15 cellular contexts compared by ENCODE assay signal in genomic region chr13:46617885-46618284, GRCh38.
DNase-seq lines count a peak whose midpoint lies in the region; ATAC-seq and TF ChIP-seq lines count a peak whose summit lies in the region.
"Had no signal": no experiment of that assay in that cellular context is flagged by ENCODE, and none has a peak within 500 bp of the region (broad histone marks: within the 10 kb centered on the region; RNA-seq: fewer than 3 reads in every experiment).

No MANE protein-coding gene starts in this region.

- no peak overlapping the region for H3K4me3 Mint-ChIP-seq in WTC11
- no peak overlapping the region for H3K4me3 Mint-ChIP-seq in HFFc6
- H3K4me3 Mint-ChIP-seq: GM23338 had no signal

- H3K27me3 ChIP-seq in DOHH2 (ENCODE audit: control insufficient read depth, low read length) (no peaks in the 10 kb centered on the region), muscle layer of duodenum (ENCODE audit: low read depth, low read length) (no peaks in the 10 kb centered on the region), transverse colon (no peaks in the 10 kb centered on the region), right cardiac atrium (ENCODE audit: control insufficient read depth, insufficient read depth) (no peaks in the 10 kb centered on the region)
- H3K27me3 ChIP-seq: BE2C had no signal

- H3K27me3 Mint-ChIP-seq in WTC11 (ENCODE audit: low read depth): no peaks in the 10 kb centered on the region
- H3K27me3 Mint-ChIP-seq in HFFc6 (ENCODE audit: insufficient read depth): peaks cover 2% of the 10 kb centered on the region; the same call in 1 of the 2 replicates

- CTCF ChIA-PET in WTC11 (lab: Charles Lee): interaction anchor here (1.4 kb wide), 1 partner anchor 103 kb away, joined by 3 read pairs; no protein-coding TSS in a partner anchor

- no peaks in the 10 kb centered on the region; the same call in 1 of the 2 replicates for H3F3A ChIP-seq in DOHH2 (ENCODE audit: control insufficient read depth, insufficient read depth)

- H3K27ac ChIP-seq in DOHH2 (ENCODE audit: low read depth, low read length) (no peak overlapping the region), muscle layer of duodenum (ENCODE audit: low read length) (peak overlapping the region; percentile 78), transverse colon (peak overlapping the region; percentile 77 to 84 (median 80)), right cardiac atrium (ENCODE audit: low read length) (no peak overlapping the region)

- intact Hi-C loops in transverse colon (cut with DNase I; ENCODE audit: low total_unique reads): loop anchor here (10.0 kb wide), 1 partner anchor 63 kb away; the partner anchor contains the start of gene LRCH1
- intact Hi-C loops in right cardiac atrium (cut with DNase I): loop anchor here in 1 of 4 donors (10.0 kb wide), 1 partner anchor 47 kb away; no protein-coding TSS in a partner anchor

- H3K4me1 ChIP-seq in DOHH2 (ENCODE audit: control insufficient read depth, low read length) (peaks cover 63% of the 10 kb centered on the region), muscle layer of duodenum (ENCODE audit: control insufficient read depth in 1 of 2, insufficient read depth in 2 of 2, low read length in 2 of 2) (peaks cover 24 to 58% of the 10 kb centered on the region in 2 donors), transverse colon (peaks cover 33 to 80% (median 45%) of the 10 kb centered on the region in 4 donors), right cardiac atrium (ENCODE audit: control insufficient read depth, insufficient read depth, low read length) (peaks cover 10% of the 10 kb centered on the region)

- no peaks in the 10 kb centered on the region for H3K36me3 ChIP-seq in DOHH2 (ENCODE audit: control insufficient read depth, low read length)
- no peaks in the 10 kb centered on the region for H3K36me3 ChIP-seq in muscle layer of duodenum (ENCODE audit: control insufficient read depth in 1 of 2, insufficient read depth in 2 of 2, low read length in 2 of 2)
- H3K36me3 ChIP-seq in transverse colon: no peaks in the 10 kb centered on the region
- H3K36me3 ChIP-seq: BE2C had no signal

- TF ChIP-seq CTCF in DOHH2 (IDR thresholded peaks at IDR 0.05; ENCODE audit: low read depth, low read length, poor library complexity, severe bottlenecking) (no peak), WTC11 (IDR thresholded peaks at IDR 0.05) (no peak), transverse colon (IDR thresholded peaks at IDR 0.05) (no peak), HFFc6 (IDR thresholded peaks at IDR 0.05) (no peak)

- H3K4me1 Mint-ChIP-seq in WTC11 (peaks cover 87% of the 10 kb centered on the region), HFFc6 (ENCODE audit: low read depth) (peaks cover 64% of the 10 kb centered on the region)

- in situ Hi-C loops in transverse colon (cut with MboI; ENCODE audit: low pct_ligation_motif_present in 1 of 4, low pct_unique_long_range_greater_than_20kb in 1 of 4, low sequenced_read_pairs in 3 of 4): no loop called here

- whole genome bisulfite sequencing in transverse colon (ENCODE audit: low coverage in 1 of 2), 2 donors: 86 to 93% methylated on average over 3 to 5 of the region's 5 CpGs
- WGBS in right cardiac atrium: 98% methylated on average over 5 of the region's 5 CpGs

- no peak for TF ChIP-seq POLR2A in transverse colon (IDR thresholded peaks at IDR 0.05)

- no peak for TF ChIP-seq EP300 in transverse colon (IDR thresholded peaks at IDR 0.05; ENCODE audit: low read depth)

- ATAC-seq in WTC11: no peak
- no peak for ATAC-seq in right cardiac atrium

- H3K4me2 ChIP-seq in DOHH2 (ENCODE audit: low read length): 0 out of 2 replicates have a peak overlapping the region, but pooled peaks have one; percentile 6
- H3K4me2 ChIP-seq: GM23338 had no signal

- H3K27ac Mint-ChIP-seq in WTC11 (peak overlapping the region; percentile 72; the same call in 1 of the 2 replicates), HFFc6 (no peak overlapping the region)
- H3K27ac Mint-ChIP-seq: GM23338 had no signal

- H3K9me3 ChIP-seq in DOHH2 (ENCODE audit: control insufficient read depth, insufficient read depth, low read length) (no peaks in the 10 kb centered on the region), muscle layer of duodenum (ENCODE audit: control insufficient read depth in 1 of 2, low read length in 2 of 2) (no peaks in the 10 kb centered on the region), transverse colon (no peaks in the 10 kb centered on the region), right cardiac atrium (ENCODE audit: control insufficient read depth, low read length) (no peaks in the 10 kb centered on the region)
- H3K9me3 ChIP-seq: BE2C had no signal

- no peaks in the 10 kb centered on the region for H3K36me3 Mint-ChIP-seq in WTC11
- H3K36me3 Mint-ChIP-seq in HFFc6 (ENCODE audit: low read depth): 0 out of 2 replicates have a peak, but pooled peaks cover 4% of the 10 kb centered on the region

- H3K79me2 ChIP-seq in DOHH2 (ENCODE audit: control insufficient read depth, low read length): peaks cover 95% of the 10 kb centered on the region

- peaks cover 3% of the 10 kb centered on the region; the same call in 1 of the 2 replicates for H4K20me1 ChIP-seq in DOHH2 (ENCODE audit: control insufficient read depth, insufficient read depth, low read depth, low read length)

- H3K9me3 Mint-ChIP-seq in WTC11: no peaks in the 10 kb centered on the region
- no peaks in the 10 kb centered on the region for H3K9me3 Mint-ChIP-seq in HFFc6
- H3K9me3 Mint-ChIP-seq: GM23338 had no signal

- H3K4me3 ChIP-seq in DOHH2 (ENCODE audit: low read length): no peak overlapping the region
- H3K4me3 ChIP-seq in muscle layer of duodenum (ENCODE audit: low read depth in 1 of 2, low read length in 2 of 2): no peak overlapping the region
- H3K4me3 ChIP-seq in transverse colon: no peak overlapping the region
- no peak overlapping the region for H3K4me3 ChIP-seq in right cardiac atrium (ENCODE audit: low read length)
- H3K4me3 ChIP-seq: GM23338 had no signal

- no peaks in the 10 kb centered on the region for H3K9me2 ChIP-seq in DOHH2 (replicated peaks; ENCODE audit: control insufficient read depth, low read length)

- no peak for DNase-seq in WTC11 (ENCODE audit: low spot score)
- DNase-seq in transverse colon: no peak
- DNase-seq in DMS153 treated with DMSO at 0.1 percent for 48 hours (lab: John Stamatoyannopoulos, UW; ENCODE audit: unreplicated experiment): no peak
- DNase-seq in T-helper 2 cell: no peak
- no peak for DNase-seq in right cardiac atrium
- DNase-seq in HFFc6: no peak
- DNase-seq: BE2C, DMS 273 treated with DMSO at 0.1 percent for 48 hours, NCI-H1436 treated with DMSO at 0.1 percent for 48 hours, NCI-H2081, NCI-H510A treated with DMSO at 0.1 percent for 48 hours, SHP77 treated with DMSO at 0.1 percent for 48 hours had no signal

- POLR2A ChIA-PET in WTC11 (lab: Charles Lee): no interaction called here

TF ChIP-seq in WTC11, 78 proteins besides CTCF, POLR2A, EP300 and RAD21:
- no peak for TF ChIP-seq MXD4 (CRISPR knock-in tag; IDR thresholded peaks at IDR 0.05; ENCODE audit: borderline replicate concordance)
- TF ChIP-seq JUN (CRISPR knock-in tag; IDR thresholded peaks at IDR 0.05): no peak
- TF ChIP-seq ZNF281 (CRISPR knock-in tag; IDR thresholded peaks at IDR 0.05): no peak
- TF ChIP-seq KAT7 (CRISPR knock-in tag; IDR thresholded peaks at IDR 0.05; ENCODE audit: borderline replicate concordance): no peak
- no peak for TF ChIP-seq RELA (CRISPR knock-in tag; IDR thresholded peaks at IDR 0.05; ENCODE audit: borderline replicate concordance)
- no peak for TF ChIP-seq TEAD4 (CRISPR knock-in tag; IDR thresholded peaks at IDR 0.05)
- no peak for TF ChIP-seq FOXJ3 (CRISPR knock-in tag; IDR thresholded peaks at IDR 0.05; ENCODE audit: borderline replicate concordance)
- TF ChIP-seq ZNF671 (CRISPR knock-in tag; IDR thresholded peaks at IDR 0.05): no peak
- no peak for TF ChIP-seq CBFB (CRISPR knock-in tag; IDR thresholded peaks at IDR 0.05; ENCODE audit: low read depth)
- TF ChIP-seq HMGXB4 (CRISPR knock-in tag; IDR thresholded peaks at IDR 0.05): no peak

Comparison
In these comparisons a context has a peak if more than half of its experiments do, and no peak if none do; other contexts are left out.
1. H3K27ac ChIP-seq: peak in muscle layer of duodenum (single experiment) and transverse colon (4 of 4); none in DOHH2 (single experiment) and right cardiac atrium (single experiment).